25 cellular contexts compared by ENCODE assay signal in genomic region chr20:53072923-53073579, GRCh38.
"Had no signal": no experiment of that assay in that cellular context is flagged by ENCODE, and none has a peak within 500 bp of the region (broad histone marks: within the 10 kb centered on the region; RNA-seq: fewer than 3 reads in every experiment).

No MANE protein-coding gene starts in this region.

- H3K4me3 ChIP-seq: cardiac muscle cell, SK-N-MC had no signal

- H3K27ac Mint-ChIP-seq: activated CD8-positive, alpha-beta T cell treated with anti-CD3 and anti-CD28 coated beads, Interleukin-2, amount 10 ng/mL, durations not matched to agents 7 days and 5 days; T-cell had no signal

- H3K27me3 ChIP-seq: brain microvascular endothelial cell, cardiac muscle cell had no signal

- DNase-seq: activated CD4-positive, alpha-beta T cell treated with anti-CD3 and anti-CD28 coated beads for 48 hours; activated CD4-positive, CD25-positive, alpha-beta regulatory T cell; activated CD8-positive, alpha-beta memory T cell treated with anti-CD3 and anti-CD28 coated beads, Interleukin-2, amount 50 U/mL, for 48 hours; activated CD8-positive, alpha-beta T cell treated with anti-CD3 and anti-CD28 coated beads, Interleukin-2, amount 10 ng/mL, durations not matched to agents 7 days and 5 days; activated T-cell treated with anti-CD3 and anti-CD28 coated beads, Interleukin-2, amount 50 U/mL, for 24 hours; brain microvascular endothelial cell; Karpas-422; MM.1S; NCI-H1105; NCI-H1436; NCI-H1694 treated with DMSO at 0.1 percent for 48 hours; NCI-H2029 treated with DMSO at 0.1 percent for 48 hours; NCI-H345; NCI-H510A; NCI-H526 treated with DMSO at 0.1 percent for 48 hours; NCI-H82; RPMI8226; T-cell; T-helper 2 cell; T1000 had no signal

- H3K27ac ChIP-seq: brain microvascular endothelial cell, cardiac muscle cell, SK-N-MC, VCaP had no signal

- H3K4me3 Mint-ChIP-seq: activated CD8-positive, alpha-beta T cell treated with anti-CD3 and anti-CD28 coated beads, Interleukin-2, amount 10 ng/mL, durations not matched to agents 7 days and 5 days; activated T-cell treated with anti-CD3 and anti-CD28 coated beads, Interleukin-2, amount 50 U/mL, for 24 hours; T-cell had no signal

- ATAC-seq: activated CD8-positive, alpha-beta T cell treated with anti-CD3 and anti-CD28 coated beads, Interleukin-2, amount 10 ng/mL, durations not matched to agents 7 days and 5 days; Panc1; Right ventricle myocardium inferior; T-cell had no signal

- H3K36me3 ChIP-seq: brain microvascular endothelial cell, cardiac muscle cell had no signal
